ENCODE assay signal across 1 cellular context in the genomic region with DNA sequence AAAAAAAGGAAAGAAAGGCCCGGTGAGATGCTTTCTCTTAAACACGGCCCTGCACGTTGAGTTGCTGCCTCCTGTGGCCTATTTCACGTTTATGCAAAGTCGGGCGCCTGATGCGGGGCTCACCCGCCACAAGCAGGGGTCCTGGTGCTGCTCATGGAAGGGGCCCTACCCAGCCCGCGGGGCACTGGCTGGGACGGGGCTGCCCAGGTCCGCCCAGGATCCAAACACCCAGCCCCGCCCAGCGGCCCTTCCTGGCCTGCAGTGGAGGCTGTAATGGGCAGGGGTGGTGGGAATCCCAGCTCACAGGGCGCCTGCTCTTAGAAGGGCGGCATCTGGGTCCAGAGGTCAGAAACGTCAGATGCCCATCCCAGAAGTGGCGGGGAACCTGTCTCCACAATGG.
A peak's percentile ranks its signal among the peaks of the same experiment; 100 is the strongest.
TF ChIP-seq lines count a peak whose summit lies in the region.

No MANE protein-coding gene starts in this region.

TF ChIP-seq in IMR-90, 13 proteins besides CTCF, POLR2A, EP300 and RAD21:
- 0 out of 2 replicates have a peak, but pooled peaks have one; percentile 65 for TF ChIP-seq CHD1 (IDR thresholded peaks at IDR 0.05; ENCODE audit: low read depth, low read length)
- TF ChIP-seq RCOR1 (IDR thresholded peaks at IDR 0.05; ENCODE audit: insufficient replicate concordance, low read length), result no peak
- TF ChIP-seq MXI1 (IDR thresholded peaks at IDR 0.05; ENCODE audit: borderline replicate concordance, low read depth, low read length), result no peak
